In the genomic region with DNA sequence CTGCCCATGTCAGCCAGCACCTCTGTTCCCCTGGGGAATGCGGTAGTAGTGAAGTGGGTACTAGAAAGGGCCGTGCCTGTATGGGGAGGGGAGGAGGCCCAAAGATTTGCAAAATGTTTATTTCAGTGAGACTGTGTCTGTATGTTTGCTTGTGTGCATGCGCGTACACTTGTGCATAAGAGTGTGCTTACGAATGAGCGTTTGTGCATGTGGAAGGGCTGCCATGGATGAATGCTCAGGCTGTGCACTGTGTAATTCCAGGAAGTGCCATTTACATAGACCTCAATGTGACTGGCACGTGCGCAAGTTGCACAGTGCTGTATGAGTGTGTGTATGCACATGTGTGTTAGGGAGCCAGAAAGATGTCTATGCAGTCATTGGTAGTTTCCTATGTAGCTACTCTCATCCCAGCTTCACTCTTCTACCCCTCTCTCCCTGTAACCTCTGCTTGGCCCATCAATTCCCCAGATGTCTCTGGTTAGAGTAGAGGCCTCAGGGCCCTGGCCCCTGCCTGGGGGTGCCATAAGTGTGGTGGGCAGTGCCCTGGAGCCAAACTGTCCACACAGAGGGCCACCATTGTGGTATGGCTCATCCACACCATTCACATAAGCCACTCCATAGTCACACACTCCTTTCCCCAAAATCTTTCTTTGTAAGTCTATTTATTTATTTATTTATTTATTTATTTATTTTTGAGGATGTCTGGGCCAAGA, we compare ENCODE assay signal across 1 cellular context.
A peak's percentile ranks its signal among the peaks of the same experiment; 100 is the strongest.
TF ChIP-seq lines count a peak whose summit lies in the region.

No MANE protein-coding gene starts in this region.

TF ChIP-seq in HepG2, 621 proteins besides CTCF, POLR2A, EP300 and RAD21 (continues in another document):
- TF ChIP-seq MEF2D (CRISPR knock-in tag; IDR thresholded peaks at IDR 0.05) (0 out of 2 replicates have a peak, but pooled peaks have one; percentile 27), ZNF451 (CRISPR knock-in tag; IDR thresholded peaks at IDR 0.05) (no peak), SALL1 (CRISPR knock-in tag; IDR thresholded peaks at IDR 0.05) (peak; percentile 16), TARDBP (CRISPR knock-in tag; IDR thresholded peaks at IDR 0.05) (0 out of 2 replicates have a peak, but pooled peaks have one; percentile 36), PAF1 (CRISPR knock-in tag; IDR thresholded peaks at IDR 0.05) (no peak), ZNF12 (CRISPR knock-in tag; IDR thresholded peaks at IDR 0.05) (peak; percentile 45; the same call in 1 of the 2 replicates), ZBTB33 (CRISPR knock-in tag; IDR thresholded peaks at IDR 0.05) (peak; percentile 37; the same call in 1 of the 2 replicates), ZNF512B (CRISPR knock-in tag; IDR thresholded peaks at IDR 0.05; ENCODE audit: borderline replicate concordance) (peak; percentile 73; the same call in 1 of the 2 replicates), ZNF562 (CRISPR knock-in tag; IDR thresholded peaks at IDR 0.05; ENCODE audit: borderline replicate concordance) (no peak), ZNF589 (CRISPR knock-in tag; conservative IDR thresholded peaks at IDR 0.05) (0 out of 2 replicates have a peak, but pooled peaks have one; percentile 5), ZNF337 (CRISPR knock-in tag; IDR thresholded peaks at IDR 0.05; ENCODE audit: borderline replicate concordance, low read depth) (no peak), SMAD3 (CRISPR knock-in tag; IDR thresholded peaks at IDR 0.05) (no peak), REL (CRISPR knock-in tag; conservative IDR thresholded peaks at IDR 0.05) (peak; percentile 18; the same call in 1 of the 2 replicates), NR2F2 (IDR thresholded peaks at IDR 0.05; ENCODE audit: borderline replicate concordance, low read depth) (no peak), ZNF326 (CRISPR knock-in tag; IDR thresholded peaks at IDR 0.05; ENCODE audit: borderline replicate concordance) (0 out of 2 replicates have a peak, but pooled peaks have one; percentile 80), ZNF563 (CRISPR knock-in tag; IDR thresholded peaks at IDR 0.05) (no peak), TRIM22 (IDR thresholded peaks at IDR 0.05) (no peak), ZMYM3 (CRISPR knock-in tag; IDR thresholded peaks at IDR 0.05) (peak; percentile 89; the same call in 1 of the 2 replicates), SAFB2 (CRISPR knock-in tag; IDR thresholded peaks at IDR 0.05; ENCODE audit: borderline replicate concordance, low read depth) (0 out of 2 replicates have a peak, but pooled peaks have one; percentile 15), ZFP62 (CRISPR knock-in tag; IDR thresholded peaks at IDR 0.05) (no peak), ZNF550 (CRISPR knock-in tag; IDR thresholded peaks at IDR 0.05; ENCODE audit: borderline replicate concordance) (0 out of 2 replicates have a peak, but pooled peaks have one; percentile 48), SP4 (CRISPR knock-in tag; IDR thresholded peaks at IDR 0.05) (0 out of 2 replicates have a peak, but pooled peaks have one; percentile 67), ZNF782 (CRISPR knock-in tag; IDR thresholded peaks at IDR 0.05; ENCODE audit: borderline replicate concordance) (0 out of 2 replicates have a peak, but pooled peaks have one; percentile 28), PITX1 (CRISPR knock-in tag; IDR thresholded peaks at IDR 0.05) (peak; percentile 44; the same call in 1 of the 2 replicates)
- TF ChIP-seq, protein P1, sequence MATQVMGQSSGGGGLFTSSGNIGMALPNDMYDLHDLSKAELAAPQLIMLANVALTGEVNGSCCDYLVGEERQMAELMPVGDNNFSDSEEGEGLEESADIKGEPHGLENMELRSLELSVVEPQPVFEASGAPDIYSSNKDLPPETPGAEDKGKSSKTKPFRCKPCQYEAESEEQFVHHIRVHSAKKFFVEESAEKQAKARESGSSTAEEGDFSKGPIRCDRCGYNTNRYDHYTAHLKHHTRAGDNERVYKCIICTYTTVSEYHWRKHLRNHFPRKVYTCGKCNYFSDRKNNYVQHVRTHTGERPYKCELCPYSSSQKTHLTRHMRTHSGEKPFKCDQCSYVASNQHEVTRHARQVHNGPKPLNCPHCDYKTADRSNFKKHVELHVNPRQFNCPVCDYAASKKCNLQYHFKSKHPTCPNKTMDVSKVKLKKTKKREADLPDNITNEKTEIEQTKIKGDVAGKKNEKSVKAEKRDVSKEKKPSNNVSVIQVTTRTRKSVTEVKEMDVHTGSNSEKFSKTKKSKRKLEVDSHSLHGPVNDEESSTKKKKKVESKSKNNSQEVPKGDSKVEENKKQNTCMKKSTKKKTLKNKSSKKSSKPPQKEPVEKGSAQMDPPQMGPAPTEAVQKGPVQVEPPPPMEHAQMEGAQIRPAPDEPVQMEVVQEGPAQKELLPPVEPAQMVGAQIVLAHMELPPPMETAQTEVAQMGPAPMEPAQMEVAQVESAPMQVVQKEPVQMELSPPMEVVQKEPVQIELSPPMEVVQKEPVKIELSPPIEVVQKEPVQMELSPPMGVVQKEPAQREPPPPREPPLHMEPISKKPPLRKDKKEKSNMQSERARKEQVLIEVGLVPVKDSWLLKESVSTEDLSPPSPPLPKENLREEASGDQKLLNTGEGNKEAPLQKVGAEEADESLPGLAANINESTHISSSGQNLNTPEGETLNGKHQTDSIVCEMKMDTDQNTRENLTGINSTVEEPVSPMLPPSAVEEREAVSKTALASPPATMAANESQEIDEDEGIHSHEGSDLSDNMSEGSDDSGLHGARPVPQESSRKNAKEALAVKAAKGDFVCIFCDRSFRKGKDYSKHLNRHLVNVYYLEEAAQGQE (IDR thresholded peaks at IDR 0.05; ENCODE audit: borderline replicate concordance in 1 of 2, low read depth in 1 of 2, low read length in 2 of 2) = no peak
- TF ChIP-seq, protein P2, sequence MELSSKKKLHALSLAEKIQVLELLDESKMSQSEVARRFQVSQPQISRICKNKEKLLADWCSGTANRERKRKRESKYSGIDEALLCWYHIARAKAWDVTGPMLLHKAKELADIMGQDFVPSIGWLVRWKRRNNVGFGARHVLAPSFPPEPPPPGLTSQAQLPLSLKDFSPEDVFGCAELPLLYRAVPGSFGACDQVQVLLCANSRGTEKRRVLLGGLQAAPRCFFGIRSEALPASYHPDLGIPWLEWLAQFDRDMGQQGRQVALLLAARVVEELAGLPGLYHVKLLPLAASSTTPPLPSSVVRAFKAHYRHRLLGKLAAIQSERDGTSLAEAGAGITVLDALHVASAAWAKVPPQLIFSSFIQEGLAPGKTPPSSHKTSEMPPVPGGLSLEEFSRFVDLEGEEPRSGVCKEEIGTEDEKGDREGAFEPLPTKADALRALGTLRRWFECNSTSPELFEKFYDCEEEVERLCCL (CRISPR knock-in tag; IDR thresholded peaks at IDR 0.05; ENCODE audit: borderline replicate concordance) = 0 out of 2 replicates have a peak, but pooled peaks have one; percentile 88
- TF ChIP-seq, protein P3, sequence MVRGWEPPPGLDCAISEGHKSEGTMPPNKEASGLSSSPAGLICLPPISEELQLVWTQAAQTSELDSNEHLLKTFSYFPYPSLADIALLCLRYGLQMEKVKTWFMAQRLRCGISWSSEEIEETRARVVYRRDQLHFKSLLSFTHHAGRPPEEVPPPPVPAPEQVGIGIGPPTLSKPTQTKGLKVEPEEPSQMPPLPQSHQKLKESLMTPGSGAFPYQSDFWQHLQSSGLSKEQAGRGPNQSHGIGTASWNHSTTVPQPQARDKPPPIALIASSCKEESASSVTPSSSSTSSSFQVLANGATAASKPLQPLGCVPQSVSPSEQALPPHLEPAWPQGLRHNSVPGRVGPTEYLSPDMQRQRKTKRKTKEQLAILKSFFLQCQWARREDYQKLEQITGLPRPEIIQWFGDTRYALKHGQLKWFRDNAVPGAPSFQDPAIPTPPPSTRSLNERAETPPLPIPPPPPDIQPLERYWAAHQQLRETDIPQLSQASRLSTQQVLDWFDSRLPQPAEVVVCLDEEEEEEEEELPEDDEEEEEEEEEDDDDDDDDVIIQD (CRISPR knock-in tag; IDR thresholded peaks at IDR 0.05; ENCODE audit: low read depth) = no peak
- TF ChIP-seq, protein P4, sequence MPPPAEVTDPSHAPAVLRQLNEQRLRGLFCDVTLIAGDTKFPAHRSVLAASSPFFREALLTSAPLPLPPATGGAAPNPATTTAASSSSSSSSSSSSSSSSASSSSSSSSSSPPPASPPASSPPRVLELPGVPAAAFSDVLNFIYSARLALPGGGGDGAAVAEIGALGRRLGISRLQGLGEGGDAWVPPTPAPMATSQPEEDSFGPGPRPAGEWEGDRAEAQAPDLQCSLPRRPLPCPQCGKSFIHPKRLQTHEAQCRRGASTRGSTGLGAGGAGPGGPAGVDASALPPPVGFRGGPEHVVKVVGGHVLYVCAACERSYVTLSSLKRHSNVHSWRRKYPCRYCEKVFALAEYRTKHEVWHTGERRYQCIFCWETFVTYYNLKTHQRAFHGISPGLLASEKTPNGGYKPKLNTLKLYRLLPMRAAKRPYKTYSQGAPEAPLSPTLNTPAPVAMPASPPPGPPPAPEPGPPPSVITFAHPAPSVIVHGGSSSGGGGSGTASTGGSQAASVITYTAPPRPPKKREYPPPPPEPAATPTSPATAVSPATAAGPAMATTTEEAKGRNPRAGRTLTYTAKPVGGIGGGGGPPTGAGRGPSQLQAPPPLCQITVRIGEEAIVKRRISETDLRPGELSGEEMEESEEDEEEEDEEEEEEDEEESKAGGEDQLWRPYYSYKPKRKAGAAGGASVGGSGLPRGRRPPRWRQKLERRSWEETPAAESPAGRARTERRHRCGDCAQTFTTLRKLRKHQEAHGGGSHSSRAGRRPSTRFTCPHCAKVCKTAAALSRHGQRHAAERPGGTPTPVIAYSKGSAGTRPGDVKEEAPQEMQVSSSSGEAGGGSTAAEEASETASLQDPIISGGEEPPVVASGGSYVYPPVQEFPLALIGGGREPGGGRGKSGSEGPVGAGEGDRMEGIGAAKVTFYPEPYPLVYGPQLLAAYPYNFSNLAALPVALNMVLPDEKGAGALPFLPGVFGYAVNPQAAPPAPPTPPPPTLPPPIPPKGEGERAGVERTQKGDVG (CRISPR knock-in tag; IDR thresholded peaks at IDR 0.05; ENCODE audit: borderline replicate concordance) = 0 out of 2 replicates have a peak, but pooled peaks have one; percentile 71
- TF ChIP-seq, protein P5, sequence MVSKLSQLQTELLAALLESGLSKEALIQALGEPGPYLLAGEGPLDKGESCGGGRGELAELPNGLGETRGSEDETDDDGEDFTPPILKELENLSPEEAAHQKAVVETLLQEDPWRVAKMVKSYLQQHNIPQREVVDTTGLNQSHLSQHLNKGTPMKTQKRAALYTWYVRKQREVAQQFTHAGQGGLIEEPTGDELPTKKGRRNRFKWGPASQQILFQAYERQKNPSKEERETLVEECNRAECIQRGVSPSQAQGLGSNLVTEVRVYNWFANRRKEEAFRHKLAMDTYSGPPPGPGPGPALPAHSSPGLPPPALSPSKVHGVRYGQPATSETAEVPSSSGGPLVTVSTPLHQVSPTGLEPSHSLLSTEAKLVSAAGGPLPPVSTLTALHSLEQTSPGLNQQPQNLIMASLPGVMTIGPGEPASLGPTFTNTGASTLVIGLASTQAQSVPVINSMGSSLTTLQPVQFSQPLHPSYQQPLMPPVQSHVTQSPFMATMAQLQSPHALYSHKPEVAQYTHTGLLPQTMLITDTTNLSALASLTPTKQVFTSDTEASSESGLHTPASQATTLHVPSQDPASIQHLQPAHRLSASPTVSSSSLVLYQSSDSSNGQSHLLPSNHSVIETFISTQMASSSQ (IDR thresholded peaks at IDR 0.05; ENCODE audit: low read depth) = no peak
- TF ChIP-seq, protein P5 (CRISPR knock-in tag; IDR thresholded peaks at IDR 0.05; ENCODE audit: borderline replicate concordance) = 0 out of 2 replicates have a peak, but pooled peaks have one; percentile 39
